ENCODE assay signal across 8 cellular contexts in the genomic region with DNA sequence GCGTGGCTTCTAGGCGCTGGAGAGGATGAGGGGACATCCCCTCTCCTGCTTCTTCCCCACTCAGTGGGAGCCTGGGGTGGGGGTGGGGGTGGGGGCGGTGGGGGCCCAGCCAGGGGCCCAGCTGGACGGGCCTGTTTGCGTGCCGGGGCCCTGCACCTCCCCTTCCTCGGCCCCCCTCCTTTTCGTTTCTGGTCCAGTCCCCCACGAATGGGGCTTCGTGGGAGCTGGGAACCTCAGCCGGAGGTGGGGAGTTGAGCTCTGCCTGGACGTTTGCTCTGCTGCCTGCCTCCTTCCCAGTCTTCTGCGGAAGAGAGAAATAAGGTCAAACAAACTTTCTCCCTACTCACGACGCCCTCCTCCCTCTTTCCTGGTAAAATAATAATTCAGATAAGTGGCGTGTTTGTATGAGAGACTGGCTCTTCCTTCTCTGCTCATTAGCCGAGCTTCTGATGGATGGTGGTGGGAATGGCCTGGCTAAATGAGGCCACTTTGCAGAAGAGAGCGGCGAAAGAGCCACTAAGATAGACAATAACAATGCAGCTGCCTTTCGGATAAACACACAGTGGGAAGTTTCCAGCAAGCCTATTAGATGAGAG. TPM values are rescaled to one million over a fixed set of nuclear protein-coding genes. Genes with fewer than 3 reads are reported as not detected.
DNase-seq lines count a peak whose midpoint lies in the region; ATAC-seq lines count a peak whose summit lies in the region.

No MANE protein-coding gene starts in this region.

- H3K27ac Mint-ChIP-seq in natural killer cell treated with Interleukin-12 subunit alpha and Interleukin-12 subunit beta and Interleukin-15 and Interleukin-18, amount 100 ng/mL, for 72 hours: peak overlapping the region; percentile 74 to 96

- peak; percentile 8 for ATAC-seq in GM18868 (IDR thresholded peaks at IDR 0.05; ENCODE audit: unreplicated experiment)
- peak; percentile 47 to 59 for ATAC-seq in natural killer cell treated with Interleukin-12 subunit alpha and Interleukin-12 subunit beta and Interleukin-15 and Interleukin-18, amount 100 ng/mL, for 72 hours
- ATAC-seq in GM18907 (IDR thresholded peaks at IDR 0.05; ENCODE audit: unreplicated experiment): no peak
- no peak for ATAC-seq in HG03135 (IDR thresholded peaks at IDR 0.05; ENCODE audit: unreplicated experiment)

- H3K4me1 Mint-ChIP-seq in natural killer cell treated with Interleukin-12 subunit alpha and Interleukin-12 subunit beta and Interleukin-15 and Interleukin-18, amount 100 ng/mL, for 72 hours (ENCODE audit: low read depth in 2 of 2): peaks cover 16 to 17% of the 10 kb centered on the region in 2 donors

- H3K4me3 Mint-ChIP-seq in natural killer cell treated with Interleukin-12 subunit alpha and Interleukin-12 subunit beta and Interleukin-15 and Interleukin-18, amount 100 ng/mL, for 72 hours: peak overlapping the region; percentile 83

- DNase-seq in AG08396 (ENCODE audit: low spot score): peak; percentile 64
- peak; percentile 34 for DNase-seq in NAMALWA (ENCODE audit: low spot score)
- DNase-seq in activated CD8-positive, alpha-beta memory T cell treated with anti-CD3 and anti-CD28 coated beads, Interleukin-2, amount 50 U/mL, for 48 hours: peak; percentile 57
- DNase-seq in fibroblast of peridontal ligament (ENCODE audit: extremely low read depth): peak; percentile 32
- no peak for DNase-seq in natural killer cell treated with Interleukin-12 subunit alpha and Interleukin-12 subunit beta and Interleukin-15 and Interleukin-18, amount 100 ng/mL, for 72 hours (ENCODE audit: low spot score)

- no peaks in the 10 kb centered on the region for H3K9me3 Mint-ChIP-seq in natural killer cell treated with Interleukin-12 subunit alpha and Interleukin-12 subunit beta and Interleukin-15 and Interleukin-18, amount 100 ng/mL, for 72 hours

- no peaks in the 10 kb centered on the region for H3K27me3 Mint-ChIP-seq in natural killer cell treated with Interleukin-12 subunit alpha and Interleukin-12 subunit beta and Interleukin-15 and Interleukin-18, amount 100 ng/mL, for 72 hours

- H3K36me3 Mint-ChIP-seq in natural killer cell treated with Interleukin-12 subunit alpha and Interleukin-12 subunit beta and Interleukin-15 and Interleukin-18, amount 100 ng/mL, for 72 hours: no peaks in the 10 kb centered on the region

RNA-seq across cellular contexts. Expression of gene MTA3, which starts 0.8 kb away (rescaled TPM):
- 10 to 100 TPM; 18.7 to 21.2 TPM for total RNA-seq in natural killer cell treated with Interleukin-12 subunit alpha and Interleukin-12 subunit beta and Interleukin-15 and Interleukin-18, amount 100 ng/mL, for 72 hours

Comparison
In these comparisons a context has a peak if more than half of its experiments do, and no peak if none do; other contexts are left out.
1. ATAC-seq: peak in GM18868 (single experiment) and natural killer cell treated with Interleukin-12 subunit alpha and Interleukin-12 subunit beta and Interleukin-15 and Interleukin-18, amount 100 ng/mL, for 72 hours (2 of 2); none in GM18907 (single experiment) and HG03135 (single experiment).